17 cellular contexts compared by ENCODE assay signal in genomic region chr6:156585859-156586258, GRCh38.
DNase-seq lines count a peak whose midpoint lies in the region; ATAC-seq and TF ChIP-seq lines count a peak whose summit lies in the region.
"Had no signal": no experiment of that assay in that cellular context is flagged by ENCODE, and none has a peak within 500 bp of the region (broad histone marks: within the 10 kb centered on the region; RNA-seq: fewer than 3 reads in every experiment).

No MANE protein-coding gene starts in this region.

- no peaks in the 10 kb centered on the region for H3K4me1 Mint-ChIP-seq in activated naive CD8-positive, alpha-beta T cell treated with anti-CD3 and anti-CD28 coated beads, Interleukin-2, amount 50 U/mL, for 24 hours
- H3K4me1 Mint-ChIP-seq: CD4-positive, alpha-beta memory T cell; natural killer cell had no signal

- CTCF ChIA-PET in A673 (lab: Charles Lee) = no interaction called here

- H3K27ac ChIP-seq in A673 (ENCODE audit: low read depth, low read length, poor library complexity, severe bottlenecking) = no peak overlapping the region
- H3K27ac ChIP-seq: colonic mucosa had no signal

- no peak overlapping the region for H3K4me3 ChIP-seq in A673 (ENCODE audit: low read depth, low read length, poor library complexity, severe bottlenecking)
- H3K4me3 ChIP-seq: colonic mucosa had no signal

- POLR2A ChIA-PET in A673 (lab: Charles Lee; ENCODE audit: low non-redundant PET) = no interaction called here

- intact Hi-C loops in A673 (cut with micrococcal nuclease; ENCODE audit: unreplicated experiment) = no loop called here

- no peaks in the 10 kb centered on the region for H3K36me3 Mint-ChIP-seq in activated naive CD8-positive, alpha-beta T cell treated with anti-CD3 and anti-CD28 coated beads, Interleukin-2, amount 50 U/mL, for 24 hours (ENCODE audit: low read depth)
- H3K36me3 Mint-ChIP-seq: activated naive CD4-positive, alpha-beta T cell treated with anti-CD3 and anti-CD28 coated beads, Interleukin-2, amount 50 U/mL, for 72 hours; CD4-positive, alpha-beta memory T cell; natural killer cell had no signal

- peak; percentile 28 for DNase-seq in A673 (ENCODE audit: low spot score)
- DNase-seq in DMS79 treated with DMSO at 0.1 percent for 48 hours (lab: John Stamatoyannopoulos, UW) = peak; percentile 91
- peak; percentile 86 for DNase-seq in NCI-H187 treated with DMSO at 0.1 percent for 48 hours (lab: John Stamatoyannopoulos, UW)
- peak; percentile 9 for DNase-seq in RPMI7951 (ENCODE audit: low read depth)
- DNase-seq in activated naive CD8-positive, alpha-beta T cell treated with anti-CD3 and anti-CD28 coated beads, Interleukin-2, amount 50 U/mL, for 24 hours = no peak
- DNase-seq in putamen (ENCODE audit: low spot score) = no peak
- DNase-seq in effector CD8-positive, alpha-beta T cell (lab: John Stamatoyannopoulos, UW) = no peak
- no peak for DNase-seq in stimulated activated CD4-positive, alpha-beta T cell treated with anti-CD3 and anti-CD28 coated beads, Interleukin-15, amount 100 ng/mL, for 24 hours
- DNase-seq: activated T-cell treated with anti-CD3 and anti-CD28 coated beads, Interleukin-2, amount 50 U/mL, for 48 hours; CD4-positive, alpha-beta memory T cell; colonic mucosa; foreskin melanocyte; mesenchymal stem cell; natural killer cell; NCI-H2081 treated with DMSO at 0.1 percent for 48 hours; posterior cingulate gyrus had no signal

- H3K4me1 ChIP-seq in A673 (ENCODE audit: insufficient read depth, low read length, poor library complexity, severe bottlenecking) = no peaks in the 10 kb centered on the region
- H3K4me1 ChIP-seq: colonic mucosa had no signal

- no peak overlapping the region for H3K4me3 Mint-ChIP-seq in activated naive CD8-positive, alpha-beta T cell treated with anti-CD3 and anti-CD28 coated beads, Interleukin-2, amount 50 U/mL, for 24 hours
- H3K4me3 Mint-ChIP-seq: CD4-positive, alpha-beta memory T cell; natural killer cell had no signal

- no peak for TF ChIP-seq CTCF in A673 (conservative IDR thresholded peaks at IDR 0.05; ENCODE audit: low read depth, low read length)

- no peak overlapping the region for H3K27ac Mint-ChIP-seq in activated naive CD8-positive, alpha-beta T cell treated with anti-CD3 and anti-CD28 coated beads, Interleukin-2, amount 50 U/mL, for 24 hours
- H3K27ac Mint-ChIP-seq: activated naive CD4-positive, alpha-beta T cell treated with anti-CD3 and anti-CD28 coated beads, Interleukin-2, amount 50 U/mL, for 72 hours; CD4-positive, alpha-beta memory T cell; natural killer cell had no signal

- H3K27me3 ChIP-seq in A673 (replicated peaks; ENCODE audit: insufficient read depth, low read depth, low read length, poor library complexity) = no peaks in the 10 kb centered on the region
- H3K27me3 ChIP-seq: colonic mucosa had no signal

- no peaks in the 10 kb centered on the region for H3K9me3 ChIP-seq in A673 (ENCODE audit: low read depth, low read length, poor library complexity, severe bottlenecking)
- H3K9me3 ChIP-seq: colonic mucosa had no signal

- no peaks in the 10 kb centered on the region for H3K9me3 Mint-ChIP-seq in activated naive CD8-positive, alpha-beta T cell treated with anti-CD3 and anti-CD28 coated beads, Interleukin-2, amount 50 U/mL, for 24 hours
- H3K9me3 Mint-ChIP-seq: natural killer cell had no signal

- no TSS peak for BruUV-seq in A673 (replicated peaks; lab: Mats Ljungman, UMichigan)

- no peaks in the 10 kb centered on the region for H3K36me3 ChIP-seq in A673 (ENCODE audit: insufficient read depth, low read length, poor library complexity, severe bottlenecking)
- H3K36me3 ChIP-seq: colonic mucosa had no signal

- no peak for ATAC-seq in activated naive CD8-positive, alpha-beta T cell treated with anti-CD3 and anti-CD28 coated beads, Interleukin-2, amount 50 U/mL, for 24 hours
- ATAC-seq: activated naive CD4-positive, alpha-beta T cell treated with anti-CD3 and anti-CD28 coated beads, Interleukin-2, amount 50 U/mL, for 72 hours; natural killer cell had no signal

- peaks cover 2% of the 10 kb centered on the region for H3K27me3 Mint-ChIP-seq in activated naive CD8-positive, alpha-beta T cell treated with anti-CD3 and anti-CD28 coated beads, Interleukin-2, amount 50 U/mL, for 24 hours

Comparison
In these comparisons a context has a peak if more than half of its experiments do, and no peak if none do; other contexts are left out.
1. DNase-seq: peak in A673 (single experiment), DMS79 treated with DMSO at 0.1 percent for 48 hours (single experiment), NCI-H187 treated with DMSO at 0.1 percent for 48 hours (single experiment) and RPMI7951 (single experiment); none in activated naive CD8-positive, alpha-beta T cell treated with anti-CD3 and anti-CD28 coated beads, Interleukin-2, amount 50 U/mL, for 24 hours (single experiment), putamen (single experiment), effector CD8-positive, alpha-beta T cell (single experiment) and stimulated activated CD4-positive, alpha-beta T cell treated with anti-CD3 and anti-CD28 coated beads, Interleukin-15, amount 100 ng/mL, for 24 hours (single experiment).